2 cellular contexts compared by ENCODE assay signal in genomic region chr12:57520008-57520726, GRCh38.
TF ChIP-seq lines count a peak whose summit lies in the region.

DDIT3 (minus strand) TSS chr12:57520514; CDS start chr12:57517406, 3,108 bp downstream.

TF ChIP-seq in IMR-90, 13 proteins besides CTCF, POLR2A, EP300 and RAD21:
- no peak for TF ChIP-seq ELK1 (IDR thresholded peaks at IDR 0.05; ENCODE audit: borderline replicate concordance, low read depth, low read length)
- no peak for TF ChIP-seq CEBPB (IDR thresholded peaks at IDR 0.05; ENCODE audit: low read depth, low read length)
- 0 out of 2 replicates have a peak, but pooled peaks have one; percentile 12 for TF ChIP-seq MXI1 (IDR thresholded peaks at IDR 0.05; ENCODE audit: borderline replicate concordance, low read depth, low read length)
- TF ChIP-seq MAZ (IDR thresholded peaks at IDR 0.05; ENCODE audit: borderline replicate concordance, low read depth, low read length), result peak; percentile 95; the same call in 1 of the 2 replicates
- TF ChIP-seq USF2 (IDR thresholded peaks at IDR 0.05; ENCODE audit: low read depth, low read length), result peak; percentile 83
- 0 out of 2 replicates have a peak, but pooled peaks have one; percentile 6 for TF ChIP-seq RFX5 (IDR thresholded peaks at IDR 0.05; ENCODE audit: low read depth, low read length)
- no peak for TF ChIP-seq RCOR1 (IDR thresholded peaks at IDR 0.05; ENCODE audit: insufficient replicate concordance, low read length)
- peak; percentile 89; the same call in 1 of the 2 replicates for TF ChIP-seq FOS (IDR thresholded peaks at IDR 0.05; ENCODE audit: low read depth, low read length)
- TF ChIP-seq BHLHE40 (IDR thresholded peaks at IDR 0.05; ENCODE audit: low read depth, low read length), result peak; percentile 71
- no peak for TF ChIP-seq SMC3 (IDR thresholded peaks at IDR 0.05; ENCODE audit: low read depth, low read length)
- TF ChIP-seq CHD1 (IDR thresholded peaks at IDR 0.05; ENCODE audit: low read depth, low read length), result peak; percentile 94
- no peak for TF ChIP-seq MAFK (IDR thresholded peaks at IDR 0.05; ENCODE audit: low read depth, low read length)
- TF ChIP-seq NFE2L2 (IDR thresholded peaks at IDR 0.05; ENCODE audit: low read depth, low read length), result no peak

TF ChIP-seq in endothelial cell of umbilical vein, 7 proteins besides CTCF, POLR2A, EP300 and RAD21:
- peak; percentile 97 for TF ChIP-seq POLR2AphosphoS5 (IDR thresholded peaks at IDR 0.05; ENCODE audit: insufficient read depth, low read depth, low read length)
- peak; percentile 53 for TF ChIP-seq JUN (IDR thresholded peaks at IDR 0.05; ENCODE audit: borderline replicate concordance, insufficient read depth, insufficient read length, low read depth)
- peak; percentile 79 for TF ChIP-seq FOS (IDR thresholded peaks at IDR 0.05; ENCODE audit: borderline replicate concordance, insufficient read depth, low read length)
- no peak for TF ChIP-seq MYC (IDR thresholded peaks at IDR 0.05; ENCODE audit: low read depth, low read length)
